In genomic region chr1:244394346-244394745, GRCh38 we compare ENCODE assay signal across 9 cellular contexts.
"Had no signal": no experiment of that assay in that cellular context is flagged by ENCODE, and none has a peak within 500 bp of the region (broad histone marks: within the 10 kb centered on the region; RNA-seq: fewer than 3 reads in every experiment).

No MANE protein-coding gene starts in this region.

- H2AFZ ChIP-seq: GM23338 had no signal

- H3K4me3 Mint-ChIP-seq: GM23338, H9 had no signal

- H3K9ac ChIP-seq: KMS-11 had no signal

- H3K9me3 Mint-ChIP-seq: GM23338, H9 had no signal

- DNase-seq: H9, HCEC 1CT, IMR-90, KBM-7 had no signal

- H3K4me2 ChIP-seq: GM23338, KMS-11 had no signal

- H3K27ac Mint-ChIP-seq: GM23338 had no signal

- H3K4me3 ChIP-seq: GM23338 had no signal

- FAIRE-seq: H1, H54, HTR-8/SVneo had no signal

- H3K27ac ChIP-seq: KMS-11 had no signal
